9 cellular contexts compared by ENCODE assay signal in the genomic region with DNA sequence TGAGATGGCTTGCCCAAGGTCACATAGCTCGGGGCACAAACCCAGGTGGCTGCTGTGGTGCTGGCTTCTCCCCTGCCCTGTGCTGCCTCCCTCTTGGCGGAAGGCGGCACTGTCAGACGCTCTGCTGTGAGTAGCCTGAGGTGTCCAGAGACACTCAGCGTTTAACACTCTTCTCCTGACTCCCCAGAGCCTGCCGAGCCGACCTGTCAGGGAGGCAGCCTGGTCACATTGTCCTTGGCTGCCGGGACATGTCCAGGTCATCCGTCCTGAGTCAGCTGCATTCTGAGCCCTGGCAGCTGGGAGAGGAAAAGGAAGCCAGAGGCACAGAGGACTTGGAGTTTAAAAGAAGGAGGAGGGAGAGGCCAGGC. TPM values are rescaled to one million over a fixed set of nuclear protein-coding genes. Genes with fewer than 3 reads are reported as not detected.
A peak's percentile ranks its signal among the peaks of the same experiment; 100 is the strongest.
DNase-seq lines count a peak whose midpoint lies in the region; ATAC-seq and TF ChIP-seq lines count a peak whose summit lies in the region.
"Had no signal": no experiment of that assay in that cellular context is flagged by ENCODE, and none has a peak within 500 bp of the region (broad histone marks: within the 10 kb centered on the region; RNA-seq: fewer than 3 reads in every experiment).

No MANE protein-coding gene starts in this region.

- H3K27ac Mint-ChIP-seq in natural killer cell, result no peak overlapping the region

- no peak overlapping the region for H3K9ac ChIP-seq in PC-3 (ENCODE audit: low read length)

- BruUV-seq in PC-3 (replicated peaks; lab: Mats Ljungman, UMichigan), result no TSS peak

- H3K4me3 ChIP-seq in PC-3 (ENCODE audit: low read length) (no peak overlapping the region), esophagus (ENCODE audit: low read depth in 1 of 2, low read length in 2 of 2) (no peak overlapping the region), osteoblast (ENCODE audit: insufficient read depth, low read length) (no peak overlapping the region)
- H3K4me3 ChIP-seq: upper lobe of right lung had no signal

- WGBS in esophagus, 2 donors, result 16 to 23% methylated on average over 9 of the region's 9 CpGs

- H3K36me3 ChIP-seq in PC-3 (ENCODE audit: low read depth, low read length) (no peaks in the 10 kb centered on the region), esophagus (ENCODE audit: control insufficient read depth in 2 of 2, insufficient read depth in 2 of 2, low read length in 1 of 2) (no peaks in the 10 kb centered on the region), osteoblast (ENCODE audit: insufficient read depth, low read length) (no peaks in the 10 kb centered on the region)
- H3K36me3 ChIP-seq: upper lobe of right lung had no signal

- ATAC-seq in PC-3, result peak; percentile 67
- ATAC-seq in natural killer cell, result no peak
- ATAC-seq: upper lobe of right lung had no signal

- peaks cover 0 to 8% of the 10 kb centered on the region in 2 donors for H3K27me3 Mint-ChIP-seq in natural killer cell (ENCODE audit: low read depth in 2 of 2)

- H3K4me1 ChIP-seq in PC-3 (ENCODE audit: insufficient read depth, low read length) (peaks cover 34% of the 10 kb centered on the region), esophagus (ENCODE audit: control insufficient read depth in 2 of 2, insufficient read depth in 2 of 2, low read length in 1 of 2) (peaks cover 0 to 28% of the 10 kb centered on the region in 2 donors), osteoblast (ENCODE audit: insufficient read depth, low read length) (no peaks in the 10 kb centered on the region)
- H3K4me1 ChIP-seq: upper lobe of right lung had no signal

- H3K4me2 ChIP-seq in PC-3 (ENCODE audit: low read length), result peak overlapping the region; percentile 50
- no peak overlapping the region for H3K4me2 ChIP-seq in osteoblast (ENCODE audit: insufficient read depth, low read length)

- H3K27me3 ChIP-seq in PC-3 (ENCODE audit: low read length), result no peaks in the 10 kb centered on the region
- H3K27me3 ChIP-seq in esophagus (ENCODE audit: control insufficient read depth in 1 of 2, insufficient read depth in 2 of 2, low read length in 2 of 2), result no peaks in the 10 kb centered on the region
- H3K27me3 ChIP-seq in osteoblast (ENCODE audit: insufficient read depth, low read length), result no peaks in the 10 kb centered on the region
- H3K27me3 ChIP-seq: upper lobe of right lung had no signal

- H3K4me3 Mint-ChIP-seq in natural killer cell, result no peak overlapping the region

- TF ChIP-seq CTCF in PC-3 (conservative IDR thresholded peaks at IDR 0.05; ENCODE audit: low read depth, low read length), result peak; percentile 60
- peak; percentile 31 for TF ChIP-seq CTCF in osteoblast (IDR thresholded peaks at IDR 0.05; ENCODE audit: extremely low read depth, low read depth, low read length)
- no peak for TF ChIP-seq CTCF in GM10266 (IDR thresholded peaks at IDR 0.05; ENCODE audit: control insufficient read depth, insufficient read depth, low read depth, missing control alignments)
- no peak for TF ChIP-seq CTCF in GM13977 (IDR thresholded peaks at IDR 0.05; ENCODE audit: extremely low read depth, insufficient read depth, missing control alignments)
- TF ChIP-seq CTCF in natural killer cell (IDR thresholded peaks at IDR 0.05), result no peak

- H3K9me3 Mint-ChIP-seq in natural killer cell, result no peaks in the 10 kb centered on the region

- CTCF ChIA-PET in PC-3 (lab: Charles Lee), result interaction anchor here (0.6 kb wide), 1 partner anchor 287 kb away, joined by 3 read pairs; no protein-coding TSS in a partner anchor

- peaks cover 7 to 22% of the 10 kb centered on the region in 2 donors for H3K4me1 Mint-ChIP-seq in natural killer cell

- in situ Hi-C loops in GM13977 (cut with MboI; ENCODE audit: low pct_unique_long_range_greater_than_20kb, low sequenced_read_pairs, unreplicated experiment), result no loop called here

- DNase-seq in GM03348 (ENCODE audit: low spot score) (peak; percentile 56), PC-3 (peak; percentile 75), osteoblast (ENCODE audit: insufficient read length, low spot score, missing footprints) (no peak), GM19240 (ENCODE audit: insufficient read length, low spot score) (no peak), GM10266 (ENCODE audit: extremely low spot score) (no peak), GM13977 (ENCODE audit: low spot score) (no peak), natural killer cell (no peak)
- DNase-seq: upper lobe of right lung had no signal

- H3K9me3 ChIP-seq in PC-3 (ENCODE audit: low read length) (no peaks in the 10 kb centered on the region), esophagus (ENCODE audit: control insufficient read depth in 2 of 2, insufficient read depth in 1 of 2, low read depth in 1 of 2, low read length in 1 of 2) (no peaks in the 10 kb centered on the region), osteoblast (ENCODE audit: low read depth, low read length) (no peaks in the 10 kb centered on the region)
- H3K9me3 ChIP-seq: upper lobe of right lung had no signal

- H3K27ac ChIP-seq in PC-3 (ENCODE audit: low read length) (peak overlapping the region; percentile 22), esophagus (ENCODE audit: low read depth in 2 of 2, low read length in 1 of 2) (peak overlapping the region; percentile 38 to 81), osteoblast (ENCODE audit: low read depth, low read length) (no peak overlapping the region)
- H3K27ac ChIP-seq: upper lobe of right lung had no signal

- H3K79me2 ChIP-seq in PC-3 (ENCODE audit: low read length) (no peaks in the 10 kb centered on the region), osteoblast (ENCODE audit: insufficient read depth, low read length) (no peaks in the 10 kb centered on the region)

- H3F3A ChIP-seq in PC-3 (ENCODE audit: low read length, unreplicated experiment), result no peaks in the 10 kb centered on the region

- H2AFZ ChIP-seq in PC-3 (ENCODE audit: low read length) (peak overlapping the region; percentile 16), osteoblast (ENCODE audit: low read length) (no peak overlapping the region)

- H3K36me3 Mint-ChIP-seq in natural killer cell, result no peaks in the 10 kb centered on the region

- no peaks in the 10 kb centered on the region for H3K9me2 ChIP-seq in PC-3 (replicated peaks; ENCODE audit: low read length)

- H4K20me1 ChIP-seq in PC-3 (ENCODE audit: low read length) (no peaks in the 10 kb centered on the region), osteoblast (ENCODE audit: insufficient read depth, low read length) (no peaks in the 10 kb centered on the region)

- intact Hi-C loops in PC-3 (cut with micrococcal nuclease), result no loop called here
- intact Hi-C loops in natural killer cell (cut with micrococcal nuclease), result no loop called here

- POLR2A ChIA-PET in PC-3 (lab: Charles Lee; ENCODE audit: unreplicated experiment), result no interaction called here

RNA-seq across cellular contexts. Expression of a gene that starts 4.7 kb away (rescaled TPM):
- total RNA-seq in PC-3 (2014; rRNA removed) (not detected in 2 replicates), osteoblast (under 0.01 TPM in 1 of 2 replicates, not detected in the other), natural killer cell (1 to 10 TPM in 1 of 3 donors, under 1 TPM in 2; 0.72 to 1.1 (median 0.94) TPM)
- polyA plus RNA-seq in esophagus, result under 1 TPM; 0.27 to 0.61 TPM
- total RNA-seq: upper lobe of right lung had no signal

RNA-seq across cellular contexts. Expression of a gene that starts 9.1 kb away (rescaled TPM):
- total RNA-seq in PC-3 (2014; rRNA removed) (not detected in 2 replicates), osteoblast (not detected in 2 replicates), natural killer cell (under 1 TPM in 2 of 3 donors, not detected in 1; 0.16 to 0.93 TPM)
- 1 to 10 TPM in 1 of 2 donors, under 1 TPM in 1; 0.48 to 1.2 TPM for polyA plus RNA-seq in esophagus
- total RNA-seq: upper lobe of right lung had no signal

RNA-seq across cellular contexts. Expression of a gene that starts 25.6 kb away (rescaled TPM):
- total RNA-seq in PC-3 (2014; rRNA removed), result 20.3 and 29.7 TPM in 2 replicates
- 100 to 1,000 TPM in 1 of 2 donors, 10 to 100 TPM in 1; 68.8 to 143 TPM for polyA plus RNA-seq in esophagus
- total RNA-seq in osteoblast, result 19.4 and 21.4 TPM in 2 replicates
- total RNA-seq in natural killer cell, result 10 to 100 TPM; 54.8 to 75.1 (median 64.7) TPM

RNA-seq across cellular contexts. Expression of a gene that starts 35.5 kb away (rescaled TPM):
- total RNA-seq in PC-3 (2014; rRNA removed), result 38.0 and 50.3 TPM in 2 replicates
- 10 to 100 TPM; 79.2 to 96.8 TPM for polyA plus RNA-seq in esophagus
- 30.6 and 31.5 TPM in 2 replicates for total RNA-seq in osteoblast
- 100 to 1,000 TPM; 282 to 334 (median 287) TPM for total RNA-seq in natural killer cell

RNA-seq across cellular contexts. Expression of a gene that starts 55.8 kb away (rescaled TPM):
- total RNA-seq in PC-3 (2014; rRNA removed) (30.1 and 39.1 TPM in 2 replicates), osteoblast (23.9 and 28.3 TPM in 2 replicates), natural killer cell (100 to 1,000 TPM in 1 of 3 donors, 10 to 100 TPM in 2; 78.8 to 101 (median 92.8) TPM)
- polyA plus RNA-seq in esophagus, result 10 to 100 TPM; 58.9 to 62.3 TPM

Comparison
In these comparisons a context has a peak if more than half of its experiments do, and no peak if none do; other contexts are left out.
1. DNase-seq: peak in GM03348 (single experiment) and PC-3 (single experiment); none in osteoblast (single experiment), GM19240 (single experiment), GM10266 (single experiment), GM13977 (single experiment) and natural killer cell (single experiment).
2. CTCF ChIP-seq: peak in PC-3 (single experiment) and osteoblast (single experiment); none in GM10266 (single experiment), GM13977 (single experiment) and natural killer cell (single experiment).